ENCODE assay signal across 18 cellular contexts in genomic region chr4:26303008-26303407, GRCh38.
"Had no signal": no experiment of that assay in that cellular context is flagged by ENCODE, and none has a peak within 500 bp of the region (broad histone marks: within the 10 kb centered on the region; RNA-seq: fewer than 3 reads in every experiment).

No MANE protein-coding gene starts in this region.

- H3K36me3 ChIP-seq: SJCRH30 had no signal

- DNase-seq: NCI-H1048, NCI-H1105, NCI-H1417 treated with DMSO at 0.1 percent for 48 hours, NCI-H146, NCI-H1930, NCI-H2081, NCI-H2107, NCI-H2227 treated with DMSO at 0.1 percent for 48 hours, NCI-H524, NCI-H69, NCI-H774, PC-3, SHP77 treated with DMSO at 0.1 percent for 48 hours, SJCRH30, T-helper 1 cell, T-helper 17 cell had no signal

- H3K27ac ChIP-seq: SJCRH30 had no signal

- H3K4me3 ChIP-seq: SJCRH30 had no signal

- H3K4me3 Mint-ChIP-seq: T-helper 17 cell had no signal

- H3K27me3 ChIP-seq: SJCRH30 had no signal

- H3K27ac Mint-ChIP-seq: T-helper 17 cell had no signal

- H3K9me3 ChIP-seq: SJCRH30 had no signal

- ATAC-seq: Panc1, PC-3, SK-N-SH treated with all-trans-retinoic acid at 6 μM for 48 hours, T-helper 17 cell had no signal

- H3K27me3 Mint-ChIP-seq: T-helper 17 cell had no signal
